ENCODE assay signal across 29 cellular contexts in genomic region chr2:232139786-232140562, GRCh38.
DNase-seq lines count a peak whose midpoint lies in the region; ATAC-seq and FAIRE-seq lines count a peak whose summit lies in the region.
"Had no signal": no experiment of that assay in that cellular context is flagged by ENCODE, and none has a peak within 500 bp of the region (broad histone marks: within the 10 kb centered on the region; RNA-seq: fewer than 3 reads in every experiment).

No MANE protein-coding gene starts in this region.

- no peak for FAIRE-seq in small intestine (lab: Jason Lieb, UNC)
- FAIRE-seq: H54 had no signal

- ATAC-seq in CD4-positive, CD25-positive, alpha-beta regulatory T cell (ENCODE audit: low read depth in 2 of 2), result no peak
- no peak for ATAC-seq in naive thymus-derived CD8-positive, alpha-beta T cell
- ATAC-seq in GM18520 (IDR thresholded peaks at IDR 0.05; ENCODE audit: unreplicated experiment), result no peak
- no peak for ATAC-seq in GM18868 (IDR thresholded peaks at IDR 0.05; ENCODE audit: unreplicated experiment)
- ATAC-seq: effector memory CD8-positive, alpha-beta T cell; gastroesophageal sphincter; right cardiac atrium had no signal

- peak overlapping the region; percentile 43 for H3K27ac ChIP-seq in CD4-positive, CD25-positive, alpha-beta regulatory T cell (ENCODE audit: insufficient read depth, low read length, poor library complexity, severe bottlenecking)
- H3K27ac ChIP-seq in small intestine (ENCODE audit: low read depth in 1 of 2, low read length in 1 of 2), result no peak overlapping the region
- H3K27ac ChIP-seq: brain microvascular endothelial cell, colonic mucosa, gastroesophageal sphincter, left ventricle myocardium inferior, parathyroid adenoma, SK-N-MC, thyroid gland had no signal

- peak overlapping the region in 2 of 4 donors; percentile 2 to 5 for H3K4me3 Mint-ChIP-seq in CD4-positive, CD25-positive, alpha-beta regulatory T cell
- no peak overlapping the region for H3K4me3 Mint-ChIP-seq in activated naive CD8-positive, alpha-beta T cell treated with anti-CD3 and anti-CD28 coated beads for 36 hours
- H3K4me3 Mint-ChIP-seq in naive thymus-derived CD8-positive, alpha-beta T cell, result peak overlapping the region in 8 of 10 donors; percentile 48 to 77 (median 72)
- H3K4me3 Mint-ChIP-seq: activated CD8-positive, alpha-beta memory T cell treated with anti-CD3 and anti-CD28 coated beads, Interleukin-2, amount 10 ng/mL, durations not matched to agents 7 days and 5 days; activated T-helper 1 cell treated with anti-CD3 and anti-CD28 coated beads, Interleukin-12 subunit alpha, Interleukin-12 subunit beta, Interleukin-2, Interleukin-4 antibody, amounts not matched to agents 30 ng/mL and 10 ng/mL and 1 ng/mL, durations not matched to agents 14 hours and 24 hours and 36 hours; effector memory CD8-positive, alpha-beta T cell; immature natural killer cell; nephron; stimulated activated naive CD8-positive, alpha-beta T cell treated with anti-CD3 and anti-CD28 coated beads, Interleukin-15, Interleukin-2, amounts not matched to agents 100 ng/mL and 50 ng/mL, for 24 hours had no signal

- H3K4me1 Mint-ChIP-seq in CD4-positive, CD25-positive, alpha-beta regulatory T cell, result peaks cover 18 to 47% (median 40%) of the 10 kb centered on the region in 4 donors
- H3K4me1 Mint-ChIP-seq in activated naive CD8-positive, alpha-beta T cell treated with anti-CD3 and anti-CD28 coated beads for 36 hours, result peaks cover 50% of the 10 kb centered on the region
- H3K4me1 Mint-ChIP-seq in naive thymus-derived CD8-positive, alpha-beta T cell, result peaks cover 36 to 71% (median 60%) of the 10 kb centered on the region in 4 donors

- POLR2A ChIA-PET in naive thymus-derived CD8-positive, alpha-beta T cell (lab: Charles Lee), result interaction anchor here (1.3 to 3.5 kb wide), 4 partner anchors 170 to 181 kb away, joined by 3 to 13 read pairs (median 4); partner anchors contain the start of gene DIS3L2

- 90 to 97% (median 90%) methylated on average over 2 of the region's 2 CpGs for WGBS in small intestine, 3 donors

- no peaks in the 10 kb centered on the region for H3K27me3 ChIP-seq in CD4-positive, CD25-positive, alpha-beta regulatory T cell (ENCODE audit: control insufficient read depth, insufficient read depth, low read length)
- no peaks in the 10 kb centered on the region for H3K27me3 ChIP-seq in small intestine (ENCODE audit: control insufficient read depth in 2 of 2, insufficient read depth in 2 of 2, low read length in 2 of 2)
- H3K27me3 ChIP-seq: brain microvascular endothelial cell, colonic mucosa, gastroesophageal sphincter, thyroid gland had no signal

- H3K4me3 ChIP-seq in CD4-positive, CD25-positive, alpha-beta regulatory T cell (ENCODE audit: low read depth, low read length), result no peak overlapping the region
- no peak overlapping the region for H3K4me3 ChIP-seq in small intestine (ENCODE audit: low read depth in 1 of 2, low read length in 2 of 2)
- H3K4me3 ChIP-seq: colonic mucosa, gastroesophageal sphincter, left ventricle myocardium inferior, SK-N-MC, thyroid gland had no signal

- H3K27me3 Mint-ChIP-seq in CD4-positive, CD25-positive, alpha-beta regulatory T cell, result no peaks in the 10 kb centered on the region
- H3K27me3 Mint-ChIP-seq in activated naive CD8-positive, alpha-beta T cell treated with anti-CD3 and anti-CD28 coated beads for 36 hours, result no peaks in the 10 kb centered on the region
- no peaks in the 10 kb centered on the region for H3K27me3 Mint-ChIP-seq in naive thymus-derived CD8-positive, alpha-beta T cell
- H3K27me3 Mint-ChIP-seq: activated CD8-positive, alpha-beta memory T cell treated with anti-CD3 and anti-CD28 coated beads, Interleukin-2, amount 10 ng/mL, durations not matched to agents 7 days and 5 days; effector memory CD8-positive, alpha-beta T cell; stimulated activated naive CD8-positive, alpha-beta T cell treated with anti-CD3 and anti-CD28 coated beads, Interleukin-15, Interleukin-2, amounts not matched to agents 100 ng/mL and 50 ng/mL, for 24 hours had no signal

- no peak for DNase-seq in CD4-positive, CD25-positive, alpha-beta regulatory T cell
- DNase-seq in GM04503 (ENCODE audit: low read depth), result peak; percentile 11
- DNase-seq in activated naive CD8-positive, alpha-beta T cell treated with anti-CD3 and anti-CD28 coated beads for 36 hours, result no peak
- no peak for DNase-seq in naive thymus-derived CD8-positive, alpha-beta T cell
- no peak for DNase-seq in small intestine
- DNase-seq: activated CD4-positive, alpha-beta T cell treated with anti-CD3 and anti-CD28 coated beads for 4 hours; activated CD8-positive, alpha-beta memory T cell treated with anti-CD3 and anti-CD28 coated beads, Interleukin-2, amount 10 ng/mL, durations not matched to agents 7 days and 5 days; brain microvascular endothelial cell; colonic mucosa; DMS153; effector memory CD8-positive, alpha-beta T cell; hippocampal formation; immature natural killer cell; Kasumi-1; left ventricle myocardium inferior; NCI-H1048; NCI-H187 treated with DMSO at 0.1 percent for 48 hours; right cardiac atrium; stimulated activated CD4-positive, alpha-beta T cell treated with anti-CD3 and anti-CD28 coated beads, Interleukin-15, amount 100 ng/mL, for 24 hours; thyroid gland had no signal

- no peaks in the 10 kb centered on the region for H3K9me3 ChIP-seq in CD4-positive, CD25-positive, alpha-beta regulatory T cell (ENCODE audit: control insufficient read depth in 2 of 2, low read length in 2 of 2)
- no peaks in the 10 kb centered on the region for H3K9me3 ChIP-seq in small intestine (ENCODE audit: control insufficient read depth, low read depth)
- H3K9me3 ChIP-seq: colonic mucosa, gastroesophageal sphincter, left ventricle myocardium inferior, thyroid gland had no signal

- H3K9me3 Mint-ChIP-seq in CD4-positive, CD25-positive, alpha-beta regulatory T cell, result no peaks in the 10 kb centered on the region
- H3K9me3 Mint-ChIP-seq in activated naive CD8-positive, alpha-beta T cell treated with anti-CD3 and anti-CD28 coated beads for 36 hours, result no peaks in the 10 kb centered on the region
- no peaks in the 10 kb centered on the region for H3K9me3 Mint-ChIP-seq in naive thymus-derived CD8-positive, alpha-beta T cell
- H3K9me3 Mint-ChIP-seq: activated T-helper 1 cell treated with anti-CD3 and anti-CD28 coated beads, Interleukin-12 subunit alpha, Interleukin-12 subunit beta, Interleukin-2, Interleukin-4 antibody, amounts not matched to agents 30 ng/mL and 10 ng/mL and 1 ng/mL, durations not matched to agents 14 hours and 24 hours and 36 hours; effector memory CD8-positive, alpha-beta T cell; immature natural killer cell; nephron; stimulated activated naive CD8-positive, alpha-beta T cell treated with anti-CD3 and anti-CD28 coated beads, Interleukin-15, Interleukin-2, amounts not matched to agents 100 ng/mL and 50 ng/mL, for 24 hours had no signal

- H3K36me3 Mint-ChIP-seq in CD4-positive, CD25-positive, alpha-beta regulatory T cell, result no peaks in the 10 kb centered on the region
- H3K36me3 Mint-ChIP-seq in activated naive CD8-positive, alpha-beta T cell treated with anti-CD3 and anti-CD28 coated beads for 36 hours, result peaks cover 8% of the 10 kb centered on the region
- peaks cover 0 to 6% (median 0%) of the 10 kb centered on the region in 3 donors for H3K36me3 Mint-ChIP-seq in naive thymus-derived CD8-positive, alpha-beta T cell
- H3K36me3 Mint-ChIP-seq: immature natural killer cell had no signal

- peak overlapping the region; percentile 79 to 90 (median 86) for H3K27ac Mint-ChIP-seq in CD4-positive, CD25-positive, alpha-beta regulatory T cell
- H3K27ac Mint-ChIP-seq in activated naive CD8-positive, alpha-beta T cell treated with anti-CD3 and anti-CD28 coated beads for 36 hours, result peak overlapping the region; percentile 80
- peak overlapping the region; percentile 72 to 94 (median 89) for H3K27ac Mint-ChIP-seq in naive thymus-derived CD8-positive, alpha-beta T cell
- H3K27ac Mint-ChIP-seq: activated CD8-positive, alpha-beta memory T cell treated with anti-CD3 and anti-CD28 coated beads, Interleukin-2, amount 10 ng/mL, durations not matched to agents 7 days and 5 days; activated T-helper 1 cell treated with anti-CD3 and anti-CD28 coated beads, Interleukin-12 subunit alpha, Interleukin-12 subunit beta, Interleukin-2, Interleukin-4 antibody, amounts not matched to agents 30 ng/mL and 10 ng/mL and 1 ng/mL, durations not matched to agents 14 hours and 24 hours and 36 hours; effector memory CD8-positive, alpha-beta T cell had no signal

- H3K4me1 ChIP-seq in CD4-positive, CD25-positive, alpha-beta regulatory T cell (ENCODE audit: control insufficient read depth, insufficient read depth, low read length, poor library complexity, severe bottlenecking), result peaks cover 13% of the 10 kb centered on the region
- no peaks in the 10 kb centered on the region for H3K4me1 ChIP-seq in small intestine (ENCODE audit: control insufficient read depth in 2 of 2, insufficient read depth in 1 of 2, low read depth in 1 of 2, low read length in 1 of 2)
- H3K4me1 ChIP-seq: colonic mucosa, gastroesophageal sphincter, parathyroid adenoma, thyroid gland had no signal

- peaks cover 4% of the 10 kb centered on the region for H3K36me3 ChIP-seq in CD4-positive, CD25-positive, alpha-beta regulatory T cell (ENCODE audit: control insufficient read depth, insufficient read depth, low read length)
- peaks cover 2 to 5% of the 10 kb centered on the region in 2 donors for H3K36me3 ChIP-seq in small intestine (ENCODE audit: control insufficient read depth in 2 of 2, insufficient read depth in 2 of 2, low read length in 2 of 2)
- H3K36me3 ChIP-seq: brain microvascular endothelial cell, colonic mucosa, thyroid gland had no signal
